ENCODE assay signal across 1 cellular context in genomic region chr1:6245086-6245868, GRCh38.
TF ChIP-seq lines count a peak whose summit lies in the region.

No MANE protein-coding gene starts in this region.

TF ChIP-seq in HepG2, 621 proteins besides CTCF, POLR2A, EP300 and RAD21 (continued from another document and continues in another):
- TF ChIP-seq ZNF10 (CRISPR knock-in tag; IDR thresholded peaks at IDR 0.05; ENCODE audit: borderline replicate concordance, low read depth) (no peak), NBN (conservative IDR thresholded peaks at IDR 0.05) (no peak), SMAD9 (CRISPR knock-in tag; IDR thresholded peaks at IDR 0.05) (peak; percentile 98), ZMAT5 (CRISPR knock-in tag; IDR thresholded peaks at IDR 0.05; ENCODE audit: borderline replicate concordance, low read depth) (peak; percentile 81; the same call in 1 of the 2 replicates), RERE (CRISPR knock-in tag; IDR thresholded peaks at IDR 0.05; ENCODE audit: low read depth) (peak; percentile 54; the same call in 1 of the 2 replicates), ATF7 (IDR thresholded peaks at IDR 0.05) (no peak), ATF7 (CRISPR knock-in tag; IDR thresholded peaks at IDR 0.05) (no peak), THAP9 (CRISPR knock-in tag; IDR thresholded peaks at IDR 0.05; ENCODE audit: borderline replicate concordance) (peak; percentile 35; the same call in 1 of the 2 replicates), ZNF564 (CRISPR knock-in tag; IDR thresholded peaks at IDR 0.05) (peak; percentile 95), ZNF251 (CRISPR knock-in tag; IDR thresholded peaks at IDR 0.05) (peak; percentile 98), SP5 (CRISPR knock-in tag; IDR thresholded peaks at IDR 0.05; ENCODE audit: borderline replicate concordance, low read depth) (peak; percentile 58; the same call in 1 of the 2 replicates), MBD4 (IDR thresholded peaks at IDR 0.05; ENCODE audit: borderline replicate concordance, low read length) (no peak), NRL (CRISPR knock-in tag; IDR thresholded peaks at IDR 0.05; ENCODE audit: borderline replicate concordance) (peak; percentile 94), ZNF180 (CRISPR knock-in tag; IDR thresholded peaks at IDR 0.05; ENCODE audit: borderline replicate concordance, low read depth) (peak; percentile 91; the same call in 1 of the 2 replicates), ZNF451 (CRISPR knock-in tag; IDR thresholded peaks at IDR 0.05) (peak; percentile 99), SMARCC2 (IDR thresholded peaks at IDR 0.05) (no peak), TFAP4 (IDR thresholded peaks at IDR 0.05; ENCODE audit: borderline replicate concordance, low read depth) (no peak), AGO1 (IDR thresholded peaks at IDR 0.05; ENCODE audit: low read depth, low read length, poor library complexity, severe bottlenecking) (no peak), CC2D1A (CRISPR knock-in tag; IDR thresholded peaks at IDR 0.05) (0 out of 2 replicates have a peak, but pooled peaks have one; percentile 47), GTF3A (CRISPR knock-in tag; conservative IDR thresholded peaks at IDR 0.05) (no peak), FOXK1 (CRISPR knock-in tag; IDR thresholded peaks at IDR 0.05; ENCODE audit: borderline replicate concordance, low read depth) (peak; percentile 75; the same call in 1 of the 2 replicates), ZNF230 (CRISPR knock-in tag; IDR thresholded peaks at IDR 0.05) (peak; percentile 99), RFXAP (CRISPR knock-in tag; IDR thresholded peaks at IDR 0.05; ENCODE audit: borderline replicate concordance) (peak; percentile 96), NFAT5 (CRISPR knock-in tag; IDR thresholded peaks at IDR 0.05) (peak; percentile 99), MTA1 (CRISPR knock-in tag; IDR thresholded peaks at IDR 0.05; ENCODE audit: borderline replicate concordance) (peak; percentile 59; the same call in 1 of the 2 replicates), ELK4 (CRISPR knock-in tag; IDR thresholded peaks at IDR 0.05; ENCODE audit: borderline replicate concordance) (peak; percentile 68; the same call in 1 of the 2 replicates), ZKSCAN8 (CRISPR knock-in tag; IDR thresholded peaks at IDR 0.05; ENCODE audit: borderline replicate concordance) (peak; percentile 94), ZNF280D (CRISPR knock-in tag; IDR thresholded peaks at IDR 0.05) (peak; percentile 89), E2F2 (CRISPR knock-in tag; IDR thresholded peaks at IDR 0.05; ENCODE audit: borderline replicate concordance) (peak; percentile 96; the same call in 1 of the 2 replicates), ZNF329 (CRISPR knock-in tag; IDR thresholded peaks at IDR 0.05; ENCODE audit: low read depth) (peak; percentile 93), AHR (CRISPR knock-in tag; IDR thresholded peaks at IDR 0.05) (peak; percentile 99; the same call in 1 of the 2 replicates), ZBTB2 (CRISPR knock-in tag; IDR thresholded peaks at IDR 0.05; ENCODE audit: low read depth) (peak; percentile 79), TEAD2 (CRISPR knock-in tag; IDR thresholded peaks at IDR 0.05) (peak; percentile 95), BRCA1 (CRISPR knock-in tag; IDR thresholded peaks at IDR 0.05) (peak; percentile 99), HMG20A (CRISPR knock-in tag; IDR thresholded peaks at IDR 0.05; ENCODE audit: borderline replicate concordance) (peak; percentile 54; the same call in 1 of the 2 replicates)
